ENCODE assay signal across 24 cellular contexts in genomic region chr17:67152824-67153223, GRCh38.
"Had no signal": no experiment of that assay in that cellular context is flagged by ENCODE, and none has a peak within 500 bp of the region (broad histone marks: within the 10 kb centered on the region; RNA-seq: fewer than 3 reads in every experiment).

No MANE protein-coding gene starts in this region.

- H3K9me3 Mint-ChIP-seq: activated CD4-positive, alpha-beta T cell treated with anti-CD3 and anti-CD28 coated beads, Interleukin-2, amount 10 ng/mL, durations not matched to agents 7 days and 5 days; activated T-cell treated with anti-CD3 and anti-CD28 coated beads, Interleukin-2, amount 50 U/mL, for 4 hours had no signal

- H3K4me3 Mint-ChIP-seq: activated CD4-positive, alpha-beta memory T cell treated with anti-CD3 and anti-CD28 coated beads for 36 hours; activated CD4-positive, alpha-beta T cell treated with anti-CD3 and anti-CD28 coated beads, Interleukin-2, amount 10 ng/mL, durations not matched to agents 7 days and 5 days; activated naive CD8-positive, alpha-beta T cell treated with anti-CD3 and anti-CD28 coated beads for 36 hours; activated T-cell treated with anti-CD3 and anti-CD28 coated beads, Interleukin-2, amount 50 U/mL, for 4 hours; T-helper 1 cell treated with Interleukin-12 subunit alpha and Interleukin-12 subunit beta and Interleukin-4 antibody, amounts not matched to agents 30 μg/mL and 1 μg/mL, for 36 hours had no signal

- H3K4me3 ChIP-seq: PC-9, SK-N-MC had no signal

- H3K27ac Mint-ChIP-seq: activated CD4-positive, alpha-beta memory T cell treated with anti-CD3 and anti-CD28 coated beads for 36 hours; activated CD4-positive, alpha-beta T cell treated with anti-CD3 and anti-CD28 coated beads, Interleukin-2, amount 10 ng/mL, durations not matched to agents 7 days and 5 days; activated naive CD8-positive, alpha-beta T cell treated with anti-CD3 and anti-CD28 coated beads for 36 hours; T-helper 1 cell treated with Interleukin-12 subunit alpha and Interleukin-12 subunit beta and Interleukin-4 antibody, amounts not matched to agents 30 μg/mL and 1 μg/mL, for 36 hours had no signal

- H3K27me3 ChIP-seq: brain microvascular endothelial cell had no signal

- H3K27me3 Mint-ChIP-seq: activated CD4-positive, alpha-beta memory T cell treated with anti-CD3 and anti-CD28 coated beads for 36 hours; activated CD4-positive, alpha-beta T cell treated with anti-CD3 and anti-CD28 coated beads, Interleukin-2, amount 10 ng/mL, durations not matched to agents 7 days and 5 days; activated naive CD8-positive, alpha-beta T cell treated with anti-CD3 and anti-CD28 coated beads for 36 hours had no signal

- H3K27ac ChIP-seq: PC-9, SK-N-MC had no signal

- ATAC-seq: activated T-cell treated with anti-CD3 and anti-CD28 coated beads, Interleukin-2, amount 50 U/mL, for 4 hours; Right ventricle myocardium inferior had no signal

- DNase-seq: activated CD4-positive, alpha-beta memory T cell treated with anti-CD3 and anti-CD28 coated beads for 36 hours; activated CD4-positive, alpha-beta T cell treated with anti-CD3 and anti-CD28 coated beads, Interleukin-2, amount 10 ng/mL, durations not matched to agents 7 days and 5 days; activated CD4-positive, CD25-positive, alpha-beta regulatory T cell; activated CD8-positive, alpha-beta memory T cell treated with anti-CD3 and anti-CD28 coated beads for 24 hours; activated effector memory CD4-positive, alpha-beta T cell treated with anti-CD3 and anti-CD28 coated beads, Interleukin-2, amount 50 U/mL, for 16 hours; activated naive CD4-positive, alpha-beta T cell treated with Interleukin-2 at 50 U/mL for 16 hours; activated naive CD8-positive, alpha-beta T cell treated with anti-CD3 and anti-CD28 coated beads for 36 hours; activated T-cell treated with anti-CD3 and anti-CD28 coated beads, Interleukin-2, amount 50 U/mL, for 4 hours; brain microvascular endothelial cell; IMR-90; Kasumi-1; KBM-7; NCI-H1105; NCI-H1436 treated with DMSO at 0.1 percent for 48 hours; NCI-H187; NCI-H2081; NCI-H446; NCI-H524; PC-9; SW 1271; T-helper 9 cell had no signal
